ENCODE assay signal across 22 cellular contexts in genomic region chr11:101487775-101488174, GRCh38.
DNase-seq lines count a peak whose midpoint lies in the region; ATAC-seq, FAIRE-seq and TF ChIP-seq lines count a peak whose summit lies in the region.
"Had no signal": no experiment of that assay in that cellular context is flagged by ENCODE, and none has a peak within 500 bp of the region (broad histone marks: within the 10 kb centered on the region; RNA-seq: fewer than 3 reads in every experiment).

No MANE protein-coding gene starts in this region.

- DNase-seq in AG04450 (ENCODE audit: low read depth, low spot score) (peak; percentile 27), HCEC 1CT (peak; percentile 94), brain microvascular endothelial cell (peak; percentile 44), NCI-H2196 (lab: John Stamatoyannopoulos, UW; ENCODE audit: unreplicated experiment) (no peak), GM12892 (ENCODE audit: insufficient read length) (no peak), posterior vena cava (ENCODE audit: low spot score) (no peak), NCI-H1092 (lab: John Stamatoyannopoulos, UW) (no peak)
- DNase-seq: activated naive CD8-positive, alpha-beta T cell treated with anti-CD3 and anti-CD28 coated beads for 36 hours; AML-193; Caco-2; gastrocnemius medialis; left cardiac atrium; mucosa of descending colon; NCI-H1417; NCI-H2171; Peyer's patch; right cardiac atrium; SK-N-SH; T-helper 9 cell had no signal

- TF ChIP-seq CTCF in AG04450 (IDR thresholded peaks at IDR 0.05; ENCODE audit: low read depth, low read length): no peak
- TF ChIP-seq CTCF in brain microvascular endothelial cell (IDR thresholded peaks at IDR 0.05; ENCODE audit: low read depth, low read length, missing control alignments): no peak
- TF ChIP-seq CTCF in gastroesophageal sphincter (IDR thresholded peaks at IDR 0.05): no peak

- H3K9me3 ChIP-seq in AG04450 (ENCODE audit: control insufficient read depth, insufficient read depth, low read length): no peaks in the 10 kb centered on the region
- H3K9me3 ChIP-seq in gastroesophageal sphincter: no peaks in the 10 kb centered on the region
- H3K9me3 ChIP-seq: Caco-2, gastrocnemius medialis, mucosa of descending colon, Peyer's patch, SK-N-SH had no signal

- H3K27me3 ChIP-seq in AG04450 (ENCODE audit: control insufficient read depth, insufficient read depth, low read length): no peaks in the 10 kb centered on the region
- H3K27me3 ChIP-seq in brain microvascular endothelial cell (replicated peaks): no peaks in the 10 kb centered on the region
- H3K27me3 ChIP-seq in gastroesophageal sphincter: no peaks in the 10 kb centered on the region
- H3K27me3 ChIP-seq: gastrocnemius medialis, Peyer's patch had no signal

- TF ChIP-seq POLR2A in gastroesophageal sphincter (IDR thresholded peaks at IDR 0.05) (no peak), GM12892 (IDR thresholded peaks at IDR 0.05; ENCODE audit: low read depth, low read length) (no peak)

- in situ Hi-C loops in brain microvascular endothelial cell (cut with HindIII; ENCODE audit: low pct_ligation_motif_present, low sequenced_read_pairs): no loop called here

- CTCF ChIA-PET in AG04450 (lab: Charles Lee): interaction anchor here (1.0 kb wide), 1 partner anchor 58 kb away, joined by 3 read pairs; no protein-coding TSS in a partner anchor

- POLR2A ChIA-PET in AG04450 (lab: Yijun Ruan, JAX): interaction anchor here (1.4 kb wide), 1 partner anchor 66 kb away, joined by 7 read pairs; no protein-coding TSS in a partner anchor

- 50 to 67% methylated on average over 2 of the region's 2 CpGs for WGBS in gastroesophageal sphincter (ENCODE audit: low coverage in 1 of 2), 2 donors

- FAIRE-seq in GM12892 (lab: Jason Lieb, UNC): no peak

- H3K27ac ChIP-seq in AG04450 (ENCODE audit: low read depth, low read length) (no peak overlapping the region), brain microvascular endothelial cell (no peak overlapping the region), gastroesophageal sphincter (no peak overlapping the region)
- H3K27ac ChIP-seq: gastrocnemius medialis, Peyer's patch had no signal

- no peaks in the 10 kb centered on the region for H3K4me1 ChIP-seq in gastroesophageal sphincter
- H3K4me1 ChIP-seq: Caco-2, gastrocnemius medialis, Peyer's patch had no signal

- H3K36me3 ChIP-seq in brain microvascular endothelial cell (replicated peaks) (no peaks in the 10 kb centered on the region), gastroesophageal sphincter (peaks cover 0 to 2% of the 10 kb centered on the region in 2 donors)
- H3K36me3 ChIP-seq: gastrocnemius medialis, Peyer's patch had no signal

- intact Hi-C loops in posterior vena cava (cut with DNase I): loop anchor here in 1 of 2 donors (10.0 kb wide), 1 partner anchor 293 kb away; no protein-coding TSS in a partner anchor

- TF ChIP-seq EP300 in gastroesophageal sphincter (IDR thresholded peaks at IDR 0.05): no peak

- peak; percentile 28 for ATAC-seq in gastroesophageal sphincter
- ATAC-seq: activated CD4-positive, CD25-positive, alpha-beta regulatory T cell treated with anti-CD3 and anti-CD28 coated beads, Interleukin-2, amount 50 U/mL, for 24 hours; gastrocnemius medialis; HCT116; left cardiac atrium; mucosa of descending colon; right cardiac atrium had no signal

- no peak overlapping the region for H3K4me3 ChIP-seq in AG04450 (ENCODE audit: low read depth, low read length)
- no peak overlapping the region for H3K4me3 ChIP-seq in brain microvascular endothelial cell (ENCODE audit: low read depth, low read length)
- no peak overlapping the region for H3K4me3 ChIP-seq in gastroesophageal sphincter
- H3K4me3 ChIP-seq: gastrocnemius medialis, mucosa of descending colon, Peyer's patch had no signal

Comparison
In these comparisons a context has a peak if more than half of its experiments do, and no peak if none do; other contexts are left out.
1. DNase-seq: peak in AG04450 (single experiment), HCEC 1CT (single experiment) and brain microvascular endothelial cell (single experiment); none in NCI-H2196 (single experiment), GM12892 (single experiment), posterior vena cava (single experiment) and NCI-H1092 (single experiment).